In genomic region chrX:43703211-43703791, GRCh38 we compare ENCODE assay signal across 11 cellular contexts. TPM values are rescaled to one million over a fixed set of nuclear protein-coding genes. Genes with fewer than 3 reads are reported as not detected.
DNase-seq lines count a peak whose midpoint lies in the region; ATAC-seq, FAIRE-seq and TF ChIP-seq lines count a peak whose summit lies in the region.
"Had no signal": no experiment of that assay in that cellular context is flagged by ENCODE, and none has a peak within 500 bp of the region (broad histone marks: within the 10 kb centered on the region; RNA-seq: fewer than 3 reads in every experiment).

No MANE protein-coding gene starts in this region.

- POLR2A ChIA-PET in HEK293 (lab: Yijun Ruan, JAX): interaction anchor here (1.0 kb wide), 1 partner anchor 48 kb away, joined by 3 read pairs; no protein-coding TSS in a partner anchor

- intact Hi-C loops in mammary epithelial cell (cut with micrococcal nuclease): no loop called here

- BruUV-seq in mammary epithelial cell (replicated peaks; lab: Mats Ljungman, UMichigan): no TSS peak

- CTCF ChIA-PET in HEK293 (lab: Yijun Ruan, JAX) (no interaction called here), mammary epithelial cell (lab: Charles Lee; ENCODE audit: low non-redundant PET) (no interaction called here)

- no peaks in the 10 kb centered on the region for H3K9me3 ChIP-seq in HEK293 (ENCODE audit: control insufficient read depth, insufficient read depth, low read depth, low read length)
- H3K9me3 ChIP-seq in mammary epithelial cell (replicated peaks; ENCODE audit: insufficient read depth, low read length): no peaks in the 10 kb centered on the region
- H3K9me3 ChIP-seq in small intestine (ENCODE audit: control insufficient read depth, low read depth): no peaks in the 10 kb centered on the region

- dilution Hi-C loops in mammary epithelial cell (cut with HindIII; ENCODE audit: low sequenced_read_pairs): no loop called here

- H3K79me2 ChIP-seq in mammary epithelial cell (ENCODE audit: insufficient read depth, low read length): no peaks in the 10 kb centered on the region
- H3K79me2 ChIP-seq: parathyroid adenoma had no signal

- no peak for ATAC-seq in HG02642 (IDR thresholded peaks at IDR 0.05; ENCODE audit: poor library complexity, unreplicated experiment)

- peaks cover 18% of the 10 kb centered on the region; the same call in 1 of the 2 replicates for H3K4me1 ChIP-seq in HEK293 (ENCODE audit: control insufficient read depth, insufficient read depth, low read length)
- H3K4me1 ChIP-seq in mammary epithelial cell (ENCODE audit: insufficient read depth, low read length): peaks cover 17% of the 10 kb centered on the region
- H3K4me1 ChIP-seq in small intestine (ENCODE audit: control insufficient read depth in 2 of 2, insufficient read depth in 1 of 2, low read depth in 1 of 2, low read length in 1 of 2): no peaks in the 10 kb centered on the region
- H3K4me1 ChIP-seq: parathyroid adenoma had no signal

- FAIRE-seq in islet of Langerhans (lab: Jason Lieb, UNC): peak; percentile 21
- FAIRE-seq in small intestine (lab: Jason Lieb, UNC): no peak

- 10% methylated on average over 4 of the region's 4 CpGs for WGBS in mammary epithelial cell (ENCODE audit: low coverage, missing lambda C conversion rate)
- 22 to 30% (median 25%) methylated on average over 4 of the region's 4 CpGs for WGBS in small intestine, 3 donors

- no peaks in the 10 kb centered on the region for H4K20me1 ChIP-seq in mammary epithelial cell (ENCODE audit: insufficient read depth, low read length)

- DNase-seq in mammary epithelial cell (no peak), small intestine (peak; percentile 73), COLO668 (lab: John Stamatoyannopoulos, UW; ENCODE audit: unreplicated experiment) (no peak), cortex of kidney (lab: John Stamatoyannopoulos, UW) (no peak), NCI-H2029 (lab: John Stamatoyannopoulos, UW) (no peak)
- DNase-seq: effector memory CD4-positive, alpha-beta T cell; NCI-H187 had no signal

- no peak overlapping the region for H3K4me3 ChIP-seq in HEK293 (ENCODE audit: low read depth, low read length)
- no peak overlapping the region for H3K4me3 ChIP-seq in mammary epithelial cell (replicated peaks in 1 of 3; ENCODE audit: insufficient read depth in 1 of 3, low read depth in 2 of 3, low read length in 3 of 3)
- H3K4me3 ChIP-seq in small intestine (ENCODE audit: low read depth in 1 of 2, low read length in 2 of 2): no peak overlapping the region

- no peaks in the 10 kb centered on the region for H3K36me3 ChIP-seq in HEK293 (ENCODE audit: control insufficient read depth in 2 of 2, insufficient read depth in 1 of 2, low read length in 2 of 2)
- H3K36me3 ChIP-seq in mammary epithelial cell (ENCODE audit: insufficient read depth, low read length): no peaks in the 10 kb centered on the region
- no peaks in the 10 kb centered on the region for H3K36me3 ChIP-seq in small intestine (ENCODE audit: control insufficient read depth in 2 of 2, insufficient read depth in 2 of 2, low read length in 2 of 2)

- no peak for TF ChIP-seq CTCF in HEK293 (tag by site-specific recombination; IDR thresholded peaks at IDR 0.05)
- no peak for TF ChIP-seq CTCF in mammary epithelial cell (conservative IDR thresholded peaks at IDR 0.05 in 1 of 2, IDR thresholded peaks at IDR 0.05 in 1 of 2; ENCODE audit: extremely low read depth in 1 of 2, insufficient read depth in 1 of 2, low read depth in 1 of 2, low read length in 2 of 2)

- H3K4me2 ChIP-seq in mammary epithelial cell (ENCODE audit: insufficient read depth, low read depth, low read length): peak overlapping the region; percentile 47

- peak overlapping the region; percentile 46; the same call in 1 of the 2 replicates for H3K27ac ChIP-seq in HEK293 (ENCODE audit: extremely low read depth, low read depth, low read length)
- peak overlapping the region; percentile 44 for H3K27ac ChIP-seq in mammary epithelial cell (ENCODE audit: insufficient read depth, low read depth, low read length)
- H3K27ac ChIP-seq in small intestine (ENCODE audit: low read depth in 1 of 2, low read length in 1 of 2): peak overlapping the region; percentile 32 to 83

- H3K27me3 ChIP-seq in mammary epithelial cell (ENCODE audit: insufficient read depth, low read length): peaks cover 6% of the 10 kb centered on the region
- H3K27me3 ChIP-seq in small intestine (ENCODE audit: control insufficient read depth in 2 of 2, insufficient read depth in 2 of 2, low read length in 2 of 2): no peaks in the 10 kb centered on the region

- H3K9ac ChIP-seq in mammary epithelial cell (ENCODE audit: insufficient read depth, low read length): no peak overlapping the region
- H3K9ac ChIP-seq: parathyroid adenoma had no signal

- H2AFZ ChIP-seq in mammary epithelial cell (ENCODE audit: low read depth, low read length): peak overlapping the region; percentile 14
- H2AFZ ChIP-seq: parathyroid adenoma had no signal

- in situ Hi-C loops in mammary epithelial cell (cut with MboI; ENCODE audit: low sequenced_read_pairs in 2 of 2): no loop called here

TF ChIP-seq in HEK293, 187 proteins besides CTCF, POLR2A, EP300 and RAD21 (continues in another document):
- TF ChIP-seq SCRT1 (tag by site-specific recombination; IDR thresholded peaks at IDR 0.05; ENCODE audit: borderline replicate concordance): no peak
- TF ChIP-seq ZNF830 (tag by site-specific recombination; IDR thresholded peaks at IDR 0.05; ENCODE audit: low read depth): no peak
- 0 out of 2 replicates have a peak, but pooled peaks have one; percentile 20 for TF ChIP-seq BCL11A (tag by site-specific recombination; IDR thresholded peaks at IDR 0.05; ENCODE audit: low read depth)
- peak; percentile 86 for TF ChIP-seq ZNF843 (tag by site-specific recombination; IDR thresholded peaks at IDR 0.05)
- TF ChIP-seq ZBTB21 (tag by site-specific recombination; IDR thresholded peaks at IDR 0.05): peak; percentile 49
- TF ChIP-seq KLF8 (tag by site-specific recombination; IDR thresholded peaks at IDR 0.05): peak; percentile 31; the same call in 1 of the 2 replicates
- no peak for TF ChIP-seq ZNF280D (tag by site-specific recombination; IDR thresholded peaks at IDR 0.05)
- peak; percentile 55; the same call in 1 of the 2 replicates for TF ChIP-seq ZXDB (tag by site-specific recombination; IDR thresholded peaks at IDR 0.05)
- peak; percentile 88 for TF ChIP-seq TCF7L2 (IDR thresholded peaks at IDR 0.05; ENCODE audit: borderline replicate concordance, low read depth, low read length)
- TF ChIP-seq ZBTB44 (tag by site-specific recombination; IDR thresholded peaks at IDR 0.05): peak; percentile 29; the same call in 1 of the 2 replicates
- peak; percentile 85 for TF ChIP-seq ZNF629 (tag by site-specific recombination; IDR thresholded peaks at IDR 0.05)
- TF ChIP-seq ZBTB26 (tag by site-specific recombination; optimal IDR thresholded peaks at IDR 0.05): no peak
- peak; percentile 73; the same call in 1 of the 2 replicates for TF ChIP-seq HOXD13 (CRISPR knock-in tag; IDR thresholded peaks at IDR 0.05; ENCODE audit: borderline replicate concordance)
- TF ChIP-seq ZEB2 (tag by site-specific recombination; IDR thresholded peaks at IDR 0.05): peak; percentile 73; the same call in 1 of the 2 replicates
- peak; percentile 52; the same call in 1 of the 2 replicates for TF ChIP-seq OSR2 (tag by site-specific recombination; IDR thresholded peaks at IDR 0.05)

RNA-seq across cellular contexts. Expression of gene MAOA, which starts 47.2 kb away (rescaled TPM):
- 10 to 100 TPM; 12.2 to 38.6 TPM for total RNA-seq in mammary epithelial cell
- 26.0 TPM for polyA plus RNA-seq in mammary epithelial cell
- polyA minus RNA-seq in mammary epithelial cell: 61.5 TPM
- 100 to 1,000 TPM; 170 to 348 (median 180) TPM for polyA plus RNA-seq in small intestine
